Comparison of ENCODE assay signal across 3 cellular contexts in the genomic region with DNA sequence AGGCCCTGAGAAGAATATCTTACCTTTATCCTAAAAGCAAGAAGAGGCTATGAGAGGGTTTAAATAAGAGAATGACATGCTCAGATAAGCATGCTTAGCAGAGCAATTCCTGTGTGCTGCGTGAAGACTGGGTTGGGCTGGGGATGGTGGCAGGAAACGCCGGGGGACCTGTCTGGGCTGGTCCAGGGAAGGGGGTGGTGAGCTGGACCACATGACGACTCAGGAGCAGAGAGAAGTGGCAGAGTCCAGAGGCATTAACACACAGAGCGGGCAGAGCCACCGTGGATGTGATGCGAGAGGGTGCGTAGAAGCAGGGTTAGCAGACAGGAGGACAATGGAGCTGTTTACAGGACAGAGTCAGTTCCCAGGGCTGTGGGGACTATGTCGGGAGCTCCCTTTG.
TF ChIP-seq lines count a peak whose summit lies in the region.

No MANE protein-coding gene starts in this region.

TF ChIP-seq in SK-N-SH, 30 proteins besides CTCF, POLR2A, EP300 and RAD21:
- TF ChIP-seq ELF1 (IDR thresholded peaks at IDR 0.05) (no peak), FOXM1 (IDR thresholded peaks at IDR 0.05; ENCODE audit: low read depth) (no peak), YY1 (IDR thresholded peaks at IDR 0.05; ENCODE audit: low read depth) (no peak), MXI1 (IDR thresholded peaks at IDR 0.05; ENCODE audit: low read depth, low read length) (no peak), PBX3 (IDR thresholded peaks at IDR 0.05) (no peak)
- TF ChIP-seq, protein P1, sequence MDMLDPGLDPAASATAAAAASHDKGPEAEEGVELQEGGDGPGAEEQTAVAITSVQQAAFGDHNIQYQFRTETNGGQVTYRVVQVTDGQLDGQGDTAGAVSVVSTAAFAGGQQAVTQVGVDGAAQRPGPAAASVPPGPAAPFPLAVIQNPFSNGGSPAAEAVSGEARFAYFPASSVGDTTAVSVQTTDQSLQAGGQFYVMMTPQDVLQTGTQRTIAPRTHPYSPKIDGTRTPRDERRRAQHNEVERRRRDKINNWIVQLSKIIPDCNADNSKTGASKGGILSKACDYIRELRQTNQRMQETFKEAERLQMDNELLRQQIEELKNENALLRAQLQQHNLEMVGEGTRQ (IDR thresholded peaks at IDR 0.05; ENCODE audit: borderline replicate concordance, low read depth, low read length): no peak

TF ChIP-seq in SK-N-SH treated with all-trans-retinoic acid at 6 μM for 48 hours, 23 proteins besides CTCF, POLR2A, EP300 and RAD21:
- TF ChIP-seq ZC3H10 (CRISPR knock-in tag; IDR thresholded peaks at IDR 0.05) (no peak), ESRRG (CRISPR knock-in tag; IDR thresholded peaks at IDR 0.05) (no peak), SNAI2 (CRISPR knock-in tag; IDR thresholded peaks at IDR 0.05) (no peak), RARB (CRISPR knock-in tag; IDR thresholded peaks at IDR 0.05) (no peak), CSRNP3 (CRISPR knock-in tag; IDR thresholded peaks at IDR 0.05) (no peak), OSR1 (CRISPR knock-in tag; IDR thresholded peaks at IDR 0.05) (no peak)
- TF ChIP-seq, protein P2, sequence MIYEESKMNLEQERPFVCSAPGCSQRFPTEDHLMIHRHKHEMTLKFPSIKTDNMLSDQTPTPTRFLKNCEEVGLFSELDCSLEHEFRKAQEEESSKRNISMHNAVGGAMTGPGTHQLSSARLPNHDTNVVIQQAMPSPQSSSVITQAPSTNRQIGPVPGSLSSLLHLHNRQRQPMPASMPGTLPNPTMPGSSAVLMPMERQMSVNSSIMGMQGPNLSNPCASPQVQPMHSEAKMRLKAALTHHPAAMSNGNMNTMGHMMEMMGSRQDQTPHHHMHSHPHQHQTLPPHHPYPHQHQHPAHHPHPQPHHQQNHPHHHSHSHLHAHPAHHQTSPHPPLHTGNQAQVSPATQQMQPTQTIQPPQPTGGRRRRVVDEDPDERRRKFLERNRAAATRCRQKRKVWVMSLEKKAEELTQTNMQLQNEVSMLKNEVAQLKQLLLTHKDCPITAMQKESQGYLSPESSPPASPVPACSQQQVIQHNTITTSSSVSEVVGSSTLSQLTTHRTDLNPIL (CRISPR knock-in tag; IDR thresholded peaks at IDR 0.05; ENCODE audit: low read depth): no peak
- TF ChIP-seq, protein P3, sequence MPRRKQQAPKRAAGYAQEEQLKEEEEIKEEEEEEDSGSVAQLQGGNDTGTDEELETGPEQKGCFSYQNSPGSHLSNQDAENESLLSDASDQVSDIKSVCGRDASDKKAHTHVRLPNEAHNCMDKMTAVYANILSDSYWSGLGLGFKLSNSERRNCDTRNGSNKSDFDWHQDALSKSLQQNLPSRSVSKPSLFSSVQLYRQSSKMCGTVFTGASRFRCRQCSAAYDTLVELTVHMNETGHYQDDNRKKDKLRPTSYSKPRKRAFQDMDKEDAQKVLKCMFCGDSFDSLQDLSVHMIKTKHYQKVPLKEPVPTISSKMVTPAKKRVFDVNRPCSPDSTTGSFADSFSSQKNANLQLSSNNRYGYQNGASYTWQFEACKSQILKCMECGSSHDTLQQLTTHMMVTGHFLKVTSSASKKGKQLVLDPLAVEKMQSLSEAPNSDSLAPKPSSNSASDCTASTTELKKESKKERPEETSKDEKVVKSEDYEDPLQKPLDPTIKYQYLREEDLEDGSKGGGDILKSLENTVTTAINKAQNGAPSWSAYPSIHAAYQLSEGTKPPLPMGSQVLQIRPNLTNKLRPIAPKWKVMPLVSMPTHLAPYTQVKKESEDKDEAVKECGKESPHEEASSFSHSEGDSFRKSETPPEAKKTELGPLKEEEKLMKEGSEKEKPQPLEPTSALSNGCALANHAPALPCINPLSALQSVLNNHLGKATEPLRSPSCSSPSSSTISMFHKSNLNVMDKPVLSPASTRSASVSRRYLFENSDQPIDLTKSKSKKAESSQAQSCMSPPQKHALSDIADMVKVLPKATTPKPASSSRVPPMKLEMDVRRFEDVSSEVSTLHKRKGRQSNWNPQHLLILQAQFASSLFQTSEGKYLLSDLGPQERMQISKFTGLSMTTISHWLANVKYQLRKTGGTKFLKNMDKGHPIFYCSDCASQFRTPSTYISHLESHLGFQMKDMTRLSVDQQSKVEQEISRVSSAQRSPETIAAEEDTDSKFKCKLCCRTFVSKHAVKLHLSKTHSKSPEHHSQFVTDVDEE (CRISPR knock-in tag; IDR thresholded peaks at IDR 0.05): no peak

TF ChIP-seq in WTC11, 78 proteins besides CTCF, POLR2A, EP300 and RAD21:
- TF ChIP-seq ETV6 (CRISPR knock-in tag; IDR thresholded peaks at IDR 0.05) (no peak), ESRRA (CRISPR knock-in tag; IDR thresholded peaks at IDR 0.05; ENCODE audit: borderline replicate concordance) (no peak), NFE2L1 (CRISPR knock-in tag; IDR thresholded peaks at IDR 0.05) (no peak), MLX (CRISPR knock-in tag; IDR thresholded peaks at IDR 0.05) (no peak), NFATC4 (CRISPR knock-in tag; IDR thresholded peaks at IDR 0.05) (no peak), IRF2 (CRISPR knock-in tag; IDR thresholded peaks at IDR 0.05; ENCODE audit: borderline replicate concordance, low read depth) (no peak), ZNF671 (CRISPR knock-in tag; IDR thresholded peaks at IDR 0.05) (no peak), SMAD3 (CRISPR knock-in tag; IDR thresholded peaks at IDR 0.05; ENCODE audit: borderline replicate concordance) (no peak), NR3C1 (CRISPR knock-in tag; conservative IDR thresholded peaks at IDR 0.05; ENCODE audit: low read depth) (no peak), E2F5 (CRISPR knock-in tag; IDR thresholded peaks at IDR 0.05) (no peak), ELF4 (CRISPR knock-in tag; IDR thresholded peaks at IDR 0.05; ENCODE audit: low read depth) (no peak), CBFB (CRISPR knock-in tag; IDR thresholded peaks at IDR 0.05; ENCODE audit: low read depth) (no peak), FOXK1 (CRISPR knock-in tag; IDR thresholded peaks at IDR 0.05) (no peak)
- TF ChIP-seq, protein P4, sequence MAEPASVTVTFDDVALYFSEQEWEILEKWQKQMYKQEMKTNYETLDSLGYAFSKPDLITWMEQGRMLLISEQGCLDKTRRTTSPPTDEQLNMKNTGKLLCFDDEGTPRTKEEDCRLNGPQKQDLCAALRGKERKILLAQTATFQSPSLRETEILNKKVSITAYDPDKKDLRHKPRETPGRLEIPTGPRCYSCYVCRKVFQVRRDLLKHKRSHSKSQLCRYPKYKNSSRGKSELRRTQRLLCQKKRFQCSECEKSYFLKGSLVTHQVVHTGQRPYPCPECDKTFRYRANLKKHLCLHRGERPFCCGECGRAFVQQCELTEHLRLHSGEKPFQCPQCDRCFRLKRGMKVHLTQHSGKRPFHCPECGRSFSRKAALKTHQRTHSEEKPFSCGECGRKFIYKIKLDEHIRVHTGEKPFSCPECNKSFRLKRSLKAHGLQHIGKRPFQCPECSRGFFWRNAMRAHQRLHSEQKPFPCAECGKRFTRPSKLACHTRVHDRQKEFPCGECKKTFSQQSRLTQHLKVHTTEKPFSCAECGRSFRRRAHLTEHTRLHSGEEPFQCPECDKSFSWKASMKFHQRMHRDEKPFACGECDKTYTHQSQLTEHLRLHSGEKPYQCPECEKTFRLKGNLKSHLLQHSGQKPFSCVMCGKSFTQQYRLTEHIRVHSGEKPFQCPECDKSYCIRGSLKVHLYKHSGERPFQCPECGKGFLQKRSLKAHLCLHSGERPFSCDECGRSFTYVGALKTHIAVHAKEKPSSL (CRISPR knock-in tag; conservative IDR thresholded peaks at IDR 0.05): no peak
- TF ChIP-seq, protein P1 (CRISPR knock-in tag; IDR thresholded peaks at IDR 0.05): no peak
- TF ChIP-seq, protein P5, sequence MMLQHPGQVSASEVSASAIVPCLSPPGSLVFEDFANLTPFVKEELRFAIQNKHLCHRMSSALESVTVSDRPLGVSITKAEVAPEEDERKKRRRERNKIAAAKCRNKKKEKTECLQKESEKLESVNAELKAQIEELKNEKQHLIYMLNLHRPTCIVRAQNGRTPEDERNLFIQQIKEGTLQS (CRISPR knock-in tag; conservative IDR thresholded peaks at IDR 0.05): no peak
- TF ChIP-seq, protein P6, sequence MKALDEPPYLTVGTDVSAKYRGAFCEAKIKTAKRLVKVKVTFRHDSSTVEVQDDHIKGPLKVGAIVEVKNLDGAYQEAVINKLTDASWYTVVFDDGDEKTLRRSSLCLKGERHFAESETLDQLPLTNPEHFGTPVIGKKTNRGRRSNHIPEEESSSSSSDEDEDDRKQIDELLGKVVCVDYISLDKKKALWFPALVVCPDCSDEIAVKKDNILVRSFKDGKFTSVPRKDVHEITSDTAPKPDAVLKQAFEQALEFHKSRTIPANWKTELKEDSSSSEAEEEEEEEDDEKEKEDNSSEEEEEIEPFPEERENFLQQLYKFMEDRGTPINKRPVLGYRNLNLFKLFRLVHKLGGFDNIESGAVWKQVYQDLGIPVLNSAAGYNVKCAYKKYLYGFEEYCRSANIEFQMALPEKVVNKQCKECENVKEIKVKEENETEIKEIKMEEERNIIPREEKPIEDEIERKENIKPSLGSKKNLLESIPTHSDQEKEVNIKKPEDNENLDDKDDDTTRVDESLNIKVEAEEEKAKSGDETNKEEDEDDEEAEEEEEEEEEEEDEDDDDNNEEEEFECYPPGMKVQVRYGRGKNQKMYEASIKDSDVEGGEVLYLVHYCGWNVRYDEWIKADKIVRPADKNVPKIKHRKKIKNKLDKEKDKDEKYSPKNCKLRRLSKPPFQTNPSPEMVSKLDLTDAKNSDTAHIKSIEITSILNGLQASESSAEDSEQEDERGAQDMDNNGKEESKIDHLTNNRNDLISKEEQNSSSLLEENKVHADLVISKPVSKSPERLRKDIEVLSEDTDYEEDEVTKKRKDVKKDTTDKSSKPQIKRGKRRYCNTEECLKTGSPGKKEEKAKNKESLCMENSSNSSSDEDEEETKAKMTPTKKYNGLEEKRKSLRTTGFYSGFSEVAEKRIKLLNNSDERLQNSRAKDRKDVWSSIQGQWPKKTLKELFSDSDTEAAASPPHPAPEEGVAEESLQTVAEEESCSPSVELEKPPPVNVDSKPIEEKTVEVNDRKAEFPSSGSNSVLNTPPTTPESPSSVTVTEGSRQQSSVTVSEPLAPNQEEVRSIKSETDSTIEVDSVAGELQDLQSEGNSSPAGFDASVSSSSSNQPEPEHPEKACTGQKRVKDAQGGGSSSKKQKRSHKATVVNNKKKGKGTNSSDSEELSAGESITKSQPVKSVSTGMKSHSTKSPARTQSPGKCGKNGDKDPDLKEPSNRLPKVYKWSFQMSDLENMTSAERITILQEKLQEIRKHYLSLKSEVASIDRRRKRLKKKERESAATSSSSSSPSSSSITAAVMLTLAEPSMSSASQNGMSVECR (CRISPR knock-in tag; IDR thresholded peaks at IDR 0.05; ENCODE audit: borderline replicate concordance): no peak
- TF ChIP-seq, protein P7, sequence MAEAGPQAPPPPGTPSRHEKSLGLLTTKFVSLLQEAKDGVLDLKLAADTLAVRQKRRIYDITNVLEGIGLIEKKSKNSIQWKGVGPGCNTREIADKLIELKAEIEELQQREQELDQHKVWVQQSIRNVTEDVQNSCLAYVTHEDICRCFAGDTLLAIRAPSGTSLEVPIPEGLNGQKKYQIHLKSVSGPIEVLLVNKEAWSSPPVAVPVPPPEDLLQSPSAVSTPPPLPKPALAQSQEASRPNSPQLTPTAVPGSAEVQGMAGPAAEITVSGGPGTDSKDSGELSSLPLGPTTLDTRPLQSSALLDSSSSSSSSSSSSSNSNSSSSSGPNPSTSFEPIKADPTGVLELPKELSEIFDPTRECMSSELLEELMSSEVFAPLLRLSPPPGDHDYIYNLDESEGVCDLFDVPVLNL (CRISPR knock-in tag; IDR thresholded peaks at IDR 0.05; ENCODE audit: borderline replicate concordance, low read depth): no peak
